Comparison of ENCODE assay signal across 24 cellular contexts in the genomic region with DNA sequence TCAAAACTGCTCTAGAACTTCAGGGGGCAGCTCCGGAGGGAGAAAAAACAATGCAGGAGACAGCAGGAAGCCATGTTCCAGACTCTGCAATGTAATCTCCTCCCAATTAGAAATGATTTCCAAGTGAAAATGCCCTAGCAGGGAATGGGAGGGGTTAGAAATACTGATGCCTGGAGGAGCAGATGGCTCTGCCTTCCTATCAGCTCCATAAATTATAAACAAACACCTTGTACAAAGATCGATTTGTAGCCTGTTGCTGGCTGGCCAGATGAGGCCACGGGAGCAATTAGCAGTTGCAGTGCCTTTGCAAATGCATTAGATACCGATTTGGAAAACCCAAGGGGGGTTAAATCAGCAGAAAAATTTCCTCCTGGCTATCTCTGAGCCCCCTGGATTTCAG. TPM values are rescaled to one million over a fixed set of nuclear protein-coding genes. Genes with fewer than 3 reads are reported as not detected.
A peak's percentile ranks its signal among the peaks of the same experiment; 100 is the strongest.
DNase-seq lines count a peak whose midpoint lies in the region; ATAC-seq and TF ChIP-seq lines count a peak whose summit lies in the region.
"Had no signal": no experiment of that assay in that cellular context is flagged by ENCODE, and none has a peak within 500 bp of the region (broad histone marks: within the 10 kb centered on the region; RNA-seq: fewer than 3 reads in every experiment).

No MANE protein-coding gene starts in this region.

- H4K20me1 ChIP-seq in H9 (ENCODE audit: control insufficient read depth, insufficient read depth, insufficient read length): no peaks in the 10 kb centered on the region

- H4K8ac ChIP-seq in H9 (replicated peaks; ENCODE audit: insufficient read length, low read depth, low read length): no peak overlapping the region

- no peak for ATAC-seq in HG03457 (IDR thresholded peaks at IDR 0.05; ENCODE audit: unreplicated experiment)
- ATAC-seq: naive thymus-derived CD8-positive, alpha-beta T cell had no signal

- H3K9me3 ChIP-seq in H9 (ENCODE audit: control insufficient read depth, low read depth, low read length) (no peaks in the 10 kb centered on the region), MG63 (no peaks in the 10 kb centered on the region)
- H3K9me3 ChIP-seq: BLaER1, Peyer's patch, thoracic aorta had no signal

- no peak overlapping the region for H2BK120ac ChIP-seq in H9 (ENCODE audit: low read depth, low read length, poor library complexity, severe bottlenecking)

- H3T11ph ChIP-seq in H9 (ENCODE audit: low read length): no peak overlapping the region

- H3K4me3 Mint-ChIP-seq in H9: no peak overlapping the region
- H3K4me3 Mint-ChIP-seq: activated CD4-positive, alpha-beta memory T cell treated with anti-CD3 and anti-CD28 coated beads for 36 hours; activated naive CD4-positive, alpha-beta T cell treated with anti-CD3 and anti-CD28 coated beads, Interleukin-2, amount 10 ng/mL, durations not matched to agents 7 days and 5 days; naive thymus-derived CD8-positive, alpha-beta T cell; stimulated activated naive CD8-positive, alpha-beta T cell treated with anti-CD3 and anti-CD28 coated beads, Interleukin-15, Interleukin-2, amounts not matched to agents 100 ng/mL and 50 ng/mL, for 24 hours had no signal

- H3K27ac ChIP-seq in H9 (ENCODE audit: insufficient read length, low read depth, low read length): no peak overlapping the region
- H3K27ac ChIP-seq: BLaER1, brain microvascular endothelial cell, thoracic aorta had no signal

- H3K4me3 ChIP-seq in MG63: no peak overlapping the region
- H3K4me3 ChIP-seq: BLaER1, Peyer's patch, thoracic aorta had no signal

- no peaks in the 10 kb centered on the region for H3K79me1 ChIP-seq in H9 (ENCODE audit: insufficient read depth, low read depth, low read length, poor library complexity, severe bottlenecking)

- peaks cover 1% of the 10 kb centered on the region for H3K36me3 ChIP-seq in MG63

- H3K9me3 Mint-ChIP-seq in H9: no peaks in the 10 kb centered on the region
- H3K9me3 Mint-ChIP-seq: activated CD4-positive, alpha-beta memory T cell treated with anti-CD3 and anti-CD28 coated beads for 36 hours; activated naive CD4-positive, alpha-beta T cell treated with anti-CD3 and anti-CD28 coated beads, Interleukin-2, amount 10 ng/mL, durations not matched to agents 7 days and 5 days; naive thymus-derived CD8-positive, alpha-beta T cell; stimulated activated naive CD8-positive, alpha-beta T cell treated with anti-CD3 and anti-CD28 coated beads, Interleukin-15, Interleukin-2, amounts not matched to agents 100 ng/mL and 50 ng/mL, for 24 hours had no signal

- H3K56ac ChIP-seq in H9 (ENCODE audit: insufficient read length, low read depth, low read length): no peak overlapping the region

- H3K27me3 ChIP-seq in H9 (ENCODE audit: insufficient read depth, low read length) (no peaks in the 10 kb centered on the region), MG63 (no peaks in the 10 kb centered on the region)
- H3K27me3 ChIP-seq: BLaER1, brain microvascular endothelial cell, Peyer's patch had no signal

- H3K4ac ChIP-seq in H9 (ENCODE audit: low read depth, low read length): no peak overlapping the region

- no peak overlapping the region for H4K91ac ChIP-seq in H9 (ENCODE audit: insufficient read length, low read depth, low read length)

- peaks cover 19% of the 10 kb centered on the region for H3K4me1 ChIP-seq in H9 (ENCODE audit: insufficient read depth, low read length)
- H3K4me1 ChIP-seq: BLaER1 had no signal

- H2BK5ac ChIP-seq in H9 (ENCODE audit: insufficient read length, low read length): no peak overlapping the region

- no peak overlapping the region for H3K9ac ChIP-seq in H9 (ENCODE audit: extremely low read depth, insufficient read length, low read length)
- H3K9ac ChIP-seq: BLaER1 had no signal

- DNase-seq in D341Med (ENCODE audit: low spot score) (peak; percentile 56), H9 (no peak), NCI-H446 treated with DMSO at 0.1 percent for 48 hours (lab: John Stamatoyannopoulos, UW) (peak; percentile 3), dermis blood vessel endothelial cell (peak; percentile 32), NCI-H345 treated with DMSO at 0.1 percent for 48 hours (lab: John Stamatoyannopoulos, UW; ENCODE audit: unreplicated experiment) (no peak), MG63 (no peak), GM19238 (ENCODE audit: insufficient read length, low spot score) (no peak)
- DNase-seq: activated CD4-positive, alpha-beta memory T cell treated with anti-CD3 and anti-CD28 coated beads for 36 hours; activated CD8-positive, alpha-beta memory T cell treated with anti-CD3 and anti-CD28 coated beads, Interleukin-2, amount 50 U/mL, for 48 hours; activated naive CD4-positive, alpha-beta T cell treated with anti-CD3 and anti-CD28 coated beads, Interleukin-2, amount 10 ng/mL, durations not matched to agents 7 days and 5 days; brain microvascular endothelial cell; IMR-90; islet precursor cell; midbrain; naive thymus-derived CD8-positive, alpha-beta T cell; NCI-H1436; occipital lobe; Peyer's patch; SIG-M5; T1000 had no signal

- H3K14ac ChIP-seq in H9 (ENCODE audit: insufficient read depth, low read length): no peak overlapping the region

- no peak overlapping the region for H2AK5ac ChIP-seq in H9 (ENCODE audit: insufficient read length, low read length)

- H2BK20ac ChIP-seq in H9 (ENCODE audit: low read depth, low read length, poor library complexity, severe bottlenecking): no peak overlapping the region

- no peak overlapping the region for H3K4me2 ChIP-seq in H9 (ENCODE audit: insufficient read depth, insufficient read length, low read length)
- H3K4me2 ChIP-seq: BLaER1 had no signal

- peaks cover 42 to 45% of the 10 kb centered on the region in 2 experiments for H3K4me1 Mint-ChIP-seq in H9
- H3K4me1 Mint-ChIP-seq: activated naive CD4-positive, alpha-beta T cell treated with anti-CD3 and anti-CD28 coated beads, Interleukin-2, amount 10 ng/mL, durations not matched to agents 7 days and 5 days had no signal

- H3K79me2 ChIP-seq in H9 (ENCODE audit: insufficient read depth, low read length): no peaks in the 10 kb centered on the region

- no peaks in the 10 kb centered on the region for H3K23me2 ChIP-seq in H9 (ENCODE audit: insufficient read length, low read depth, low read length, poor library complexity, severe bottlenecking)

- H2AFZ ChIP-seq in H9 (ENCODE audit: low read length): no peak overlapping the region

- no peak overlapping the region for H4K5ac ChIP-seq in H9 (ENCODE audit: insufficient read length, low read depth, low read length)

- H2BK15ac ChIP-seq in H9 (ENCODE audit: low read depth, low read length): no peak overlapping the region

- H3K36me3 Mint-ChIP-seq in H9 (ENCODE audit: insufficient read depth in 1 of 3, low read depth in 3 of 3): peaks cover 16 to 34% (median 33%) of the 10 kb centered on the region in 3 experiments; a peak in 6 of 7 replicates

- no peak for TF ChIP-seq CTCF in H9 (conservative IDR thresholded peaks at IDR 0.05)

- no CpG with 5 or more reads among the region's 4 CpGs for WGBS in H9 (ENCODE audit: extremely low coverage, insufficient read length, low lambda C conversion rate)

- H3K27me3 Mint-ChIP-seq in H9 (ENCODE audit: low read depth): no peaks in the 10 kb centered on the region
- H3K27me3 Mint-ChIP-seq: activated CD4-positive, alpha-beta memory T cell treated with anti-CD3 and anti-CD28 coated beads for 36 hours; activated naive CD4-positive, alpha-beta T cell treated with anti-CD3 and anti-CD28 coated beads, Interleukin-2, amount 10 ng/mL, durations not matched to agents 7 days and 5 days; naive thymus-derived CD8-positive, alpha-beta T cell; stimulated activated naive CD8-positive, alpha-beta T cell treated with anti-CD3 and anti-CD28 coated beads, Interleukin-15, Interleukin-2, amounts not matched to agents 100 ng/mL and 50 ng/mL, for 24 hours had no signal

- no peak overlapping the region for H2BK12ac ChIP-seq in H9 (ENCODE audit: insufficient read length, low read depth, low read length)

- H3K18ac ChIP-seq in H9 (ENCODE audit: insufficient read length, low read depth, low read length): no peak overlapping the region

- peak overlapping the region in 2 of 3 experiments; percentile 15 to 23; a peak in 1 of 7 replicates for H3K27ac Mint-ChIP-seq in H9
- H3K27ac Mint-ChIP-seq: activated CD4-positive, alpha-beta memory T cell treated with anti-CD3 and anti-CD28 coated beads for 36 hours; activated naive CD4-positive, alpha-beta T cell treated with anti-CD3 and anti-CD28 coated beads, Interleukin-2, amount 10 ng/mL, durations not matched to agents 7 days and 5 days; stimulated activated naive CD8-positive, alpha-beta T cell treated with anti-CD3 and anti-CD28 coated beads, Interleukin-15, Interleukin-2, amounts not matched to agents 100 ng/mL and 50 ng/mL, for 24 hours had no signal

- H3K23ac ChIP-seq in H9 (ENCODE audit: insufficient read length, low read depth, low read length): no peak overlapping the region

RNA-seq across cellular contexts. Expression of gene CHRM4, which starts 46.6 kb away (rescaled TPM):
- total RNA-seq in H9 (2021) (1.0 and 1.1 TPM in 2 replicates), dermis blood vessel endothelial cell (0.09 and 0.17 TPM in 2 replicates)
- not detected in 2 replicates for total RNA-seq in MG63 (2014; rRNA removed; shearing (Covaris generic); ENCODE audit: low replicate concordance)
- total RNA-seq: activated CD4-positive, alpha-beta memory T cell treated with anti-CD3 and anti-CD28 coated beads for 36 hours had no signal

RNA-seq across cellular contexts. Expression of gene MDK, which starts 56.7 kb away (rescaled TPM):
- total RNA-seq in H9 (2021): 392 and 407 TPM in 2 replicates
- 46.1 and 59.6 TPM in 2 replicates for total RNA-seq in dermis blood vessel endothelial cell
- 0.82 and 2.8 TPM in 2 replicates for total RNA-seq in MG63 (2014; rRNA removed; shearing (Covaris generic); ENCODE audit: low replicate concordance)

Comparison
In these comparisons a context has a peak if more than half of its experiments do, and no peak if none do; other contexts are left out.
1. DNase-seq: peak in D341Med (single experiment), NCI-H446 treated with DMSO at 0.1 percent for 48 hours (single experiment) and dermis blood vessel endothelial cell (single experiment); none in H9 (single experiment), NCI-H345 treated with DMSO at 0.1 percent for 48 hours (single experiment), MG63 (single experiment) and GM19238 (single experiment).
2. RNA of gene MDK, which starts 56.7 kb away (total RNA-seq): 392 to 407 TPM in H9 and 46.1 to 59.6 TPM in dermis blood vessel endothelial cell; 0.82 to 2.8 TPM in MG63; every median in the first group is over 10 times any median in the second.